Comparison of ENCODE assay signal across 8 cellular contexts in genomic region chr15:68578960-68579935, GRCh38. TPM values are rescaled to one million over a fixed set of nuclear protein-coding genes. Genes with fewer than 3 reads are reported as not detected.
DNase-seq lines count a peak whose midpoint lies in the region; ATAC-seq and TF ChIP-seq lines count a peak whose summit lies in the region.

A gene with protein sequence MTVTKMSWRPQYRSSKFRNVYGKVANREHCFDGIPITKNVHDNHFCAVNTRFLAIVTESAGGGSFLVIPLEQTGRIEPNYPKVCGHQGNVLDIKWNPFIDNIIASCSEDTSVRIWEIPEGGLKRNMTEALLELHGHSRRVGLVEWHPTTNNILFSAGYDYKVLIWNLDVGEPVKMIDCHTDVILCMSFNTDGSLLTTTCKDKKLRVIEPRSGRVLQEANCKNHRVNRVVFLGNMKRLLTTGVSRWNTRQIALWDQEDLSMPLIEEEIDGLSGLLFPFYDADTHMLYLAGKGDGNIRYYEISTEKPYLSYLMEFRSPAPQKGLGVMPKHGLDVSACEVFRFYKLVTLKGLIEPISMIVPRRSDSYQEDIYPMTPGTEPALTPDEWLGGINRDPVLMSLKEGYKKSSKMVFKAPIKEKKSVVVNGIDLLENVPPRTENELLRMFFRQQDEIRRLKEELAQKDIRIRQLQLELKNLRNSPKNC (plus strand): TSS chr15:68578993. CDS start chr15:68579263, 270 bp downstream.

- H3K4me3 ChIP-seq in MM.1S (ENCODE audit: low read length): peak within 1 kb of the TSS; percentile 43; the same call in 1 of the 2 replicates
- peak within 1 kb of the TSS; percentile 40 for H3K4me3 ChIP-seq in parathyroid adenoma (ENCODE audit: low read depth, low read length)

- H3K9me3 ChIP-seq in MM.1S (replicated peaks; ENCODE audit: insufficient read depth, low read length) (no peaks in the 10 kb centered on the region), parathyroid adenoma (ENCODE audit: control insufficient read depth, low read length) (no peaks in the 10 kb centered on the region)

- H3K36me3 ChIP-seq in MM.1S (replicated peaks; ENCODE audit: insufficient read depth, low read length): no peaks in the 10 kb centered on the region
- no peaks in the 10 kb centered on the region for H3K36me3 ChIP-seq in parathyroid adenoma (ENCODE audit: control insufficient read depth, insufficient read depth, low read length)

- H3K9me2 ChIP-seq in MM.1S (replicated peaks; ENCODE audit: insufficient read depth, low read length): no peaks in the 10 kb centered on the region

- peak within 1 kb of the TSS; percentile 23; the same call in 1 of the 2 replicates for H2AFZ ChIP-seq in MM.1S (ENCODE audit: low read length)
- peak within 1 kb of the TSS; percentile 66 for H2AFZ ChIP-seq in parathyroid adenoma

- H4K20me1 ChIP-seq in MM.1S (ENCODE audit: insufficient read depth, low read length): no peaks in the 10 kb centered on the region

- ATAC-seq in left cardiac atrium: peak; percentile 25 to 36
- ATAC-seq in HG02588 (IDR thresholded peaks at IDR 0.05; ENCODE audit: unreplicated experiment): no peak

- TF ChIP-seq CTCF in MM.1S (IDR thresholded peaks at IDR 0.05; ENCODE audit: low read length): no peak
- no peak for TF ChIP-seq CTCF in parathyroid adenoma (IDR thresholded peaks at IDR 0.05)

- H3F3A ChIP-seq in MM.1S (ENCODE audit: insufficient read depth, low read length): no peaks in the 10 kb centered on the region

- no peak within 1 kb of the TSS for H3K9ac ChIP-seq in MM.1S (ENCODE audit: low read length)
- H3K9ac ChIP-seq in parathyroid adenoma: no peak within 1 kb of the TSS

- H3K4me1 ChIP-seq in MM.1S (ENCODE audit: low read length) (no peaks in the 10 kb centered on the region; the same call in 1 of the 2 replicates), parathyroid adenoma (no peaks in the 10 kb centered on the region)

- peak within 1 kb of the TSS; percentile 63 for H3K4me2 ChIP-seq in MM.1S (ENCODE audit: low read depth, low read length)
- peak within 1 kb of the TSS; percentile 76 for H3K4me2 ChIP-seq in parathyroid adenoma (ENCODE audit: low read length)

- H3K27me3 ChIP-seq in MM.1S (replicated peaks; ENCODE audit: insufficient read depth, low read length) (peaks cover 13% of the 10 kb centered on the region), parathyroid adenoma (ENCODE audit: control insufficient read depth, insufficient read depth, low read length) (no peaks in the 10 kb centered on the region)

- intact Hi-C loops in left cardiac atrium (cut with DNase I): no loop called here

- peak; percentile 40 for DNase-seq in DMS79 (lab: John Stamatoyannopoulos, UW)
- no peak for DNase-seq in MM.1S
- DNase-seq in activated naive CD4-positive, alpha-beta T cell treated with anti-CD3 and anti-CD28 coated beads, Interleukin-2, amount 50 U/mL, for 16 hours: peak; percentile 34
- DNase-seq in left cardiac atrium: peak; percentile 64
- DNase-seq in NCI-H1048 (lab: John Stamatoyannopoulos, UW): no peak
- DNase-seq in SKM-1 (lab: John Stamatoyannopoulos, UW; ENCODE audit: unreplicated experiment): no peak

- no peaks in the 10 kb centered on the region for H3K79me2 ChIP-seq in MM.1S (ENCODE audit: low read length)
- H3K79me2 ChIP-seq in parathyroid adenoma: no peaks in the 10 kb centered on the region

- H3K27ac ChIP-seq in MM.1S (ENCODE audit: low read length) (no peak within 1 kb of the TSS), parathyroid adenoma (no peak within 1 kb of the TSS)

RNA-seq across cellular contexts. Expression of the gene that starts here (rescaled TPM):
- 1 to 10 TPM; 8.5 to 8.9 TPM for total RNA-seq in left cardiac atrium

Comparison
In these comparisons a context has a peak if more than half of its experiments do, and no peak if none do; other contexts are left out.
1. DNase-seq: peak in DMS79 (single experiment), activated naive CD4-positive, alpha-beta T cell treated with anti-CD3 and anti-CD28 coated beads, Interleukin-2, amount 50 U/mL, for 16 hours (single experiment) and left cardiac atrium (single experiment); none in MM.1S (single experiment), NCI-H1048 (single experiment) and SKM-1 (single experiment).